ENCODE assay signal across 11 cellular contexts in genomic region chr12:132741620-132742019, GRCh38. TPM values are rescaled to one million over a fixed set of nuclear protein-coding genes. Genes with fewer than 3 reads are reported as not detected.
DNase-seq lines count a peak whose midpoint lies in the region; ATAC-seq and TF ChIP-seq lines count a peak whose summit lies in the region.
"Had no signal": no experiment of that assay in that cellular context is flagged by ENCODE, and none has a peak within 500 bp of the region (broad histone marks: within the 10 kb centered on the region; RNA-seq: fewer than 3 reads in every experiment).

No MANE protein-coding gene starts in this region.

- H3K27ac Mint-ChIP-seq in activated T-cell treated with anti-CD3 and anti-CD28 coated beads, Interleukin-2, amount 50 U/mL, for 24 hours, result peak overlapping the region; percentile 50
- peak overlapping the region; percentile 5 to 74 for H3K27ac Mint-ChIP-seq in natural killer cell
- no peak overlapping the region for H3K27ac Mint-ChIP-seq in natural killer cell treated with Interleukin-12 subunit alpha and Interleukin-12 subunit beta and Interleukin-15 and Interleukin-18, amount 100 ng/mL, for 72 hours
- peak overlapping the region in 4 of 6 donors; percentile 12 to 79 (median 42) for H3K27ac Mint-ChIP-seq in immature natural killer cell

- intact Hi-C loops in natural killer cell (cut with micrococcal nuclease), result no loop called here

- no peaks in the 10 kb centered on the region for H3K27me3 Mint-ChIP-seq in activated T-cell treated with anti-CD3 and anti-CD28 coated beads, Interleukin-2, amount 50 U/mL, for 24 hours
- no peaks in the 10 kb centered on the region for H3K27me3 Mint-ChIP-seq in natural killer cell (ENCODE audit: low read depth in 2 of 2)
- no peaks in the 10 kb centered on the region for H3K27me3 Mint-ChIP-seq in natural killer cell treated with Interleukin-12 subunit alpha and Interleukin-12 subunit beta and Interleukin-15 and Interleukin-18, amount 100 ng/mL, for 72 hours
- H3K27me3 Mint-ChIP-seq in immature natural killer cell (ENCODE audit: low read depth in 3 of 3), result no peaks in the 10 kb centered on the region
- H3K27me3 Mint-ChIP-seq: CD8-positive, alpha-beta memory T cell had no signal

- DNase-seq in activated T-cell treated with anti-CD3 and anti-CD28 coated beads, Interleukin-2, amount 50 U/mL, for 24 hours, result no peak
- DNase-seq in activated T-cell treated with anti-CD3 and anti-CD28 coated beads for 4 hours (no peak), natural killer cell (no peak), immature natural killer cell (no peak), NCI-H187 (lab: John Stamatoyannopoulos, UW) (no peak), ecto neural progenitor cell (ENCODE audit: low spot score) (no peak)
- DNase-seq in natural killer cell treated with Interleukin-12 subunit alpha and Interleukin-12 subunit beta and Interleukin-15 and Interleukin-18, amount 100 ng/mL, for 72 hours (ENCODE audit: low spot score), result no peak
- DNase-seq: Caco-2; CD8-positive, alpha-beta memory T cell; GF-D8 had no signal

- no peak for ATAC-seq in natural killer cell
- ATAC-seq in natural killer cell treated with Interleukin-12 subunit alpha and Interleukin-12 subunit beta and Interleukin-15 and Interleukin-18, amount 100 ng/mL, for 72 hours, result no peak
- no peak for ATAC-seq in HG03196 (IDR thresholded peaks at IDR 0.05; ENCODE audit: unreplicated experiment)

- H3K4me1 Mint-ChIP-seq in activated T-cell treated with anti-CD3 and anti-CD28 coated beads, Interleukin-2, amount 50 U/mL, for 24 hours (ENCODE audit: low read depth), result peaks cover 12% of the 10 kb centered on the region
- H3K4me1 Mint-ChIP-seq in natural killer cell (peaks cover 9 to 22% of the 10 kb centered on the region in 2 donors), immature natural killer cell (peaks cover 10 to 18% of the 10 kb centered on the region in 2 donors)
- H3K4me1 Mint-ChIP-seq in natural killer cell treated with Interleukin-12 subunit alpha and Interleukin-12 subunit beta and Interleukin-15 and Interleukin-18, amount 100 ng/mL, for 72 hours (ENCODE audit: low read depth in 2 of 2), result peaks cover 15 to 22% of the 10 kb centered on the region in 2 donors

- no peaks in the 10 kb centered on the region for H3K9me3 Mint-ChIP-seq in activated T-cell treated with anti-CD3 and anti-CD28 coated beads, Interleukin-2, amount 50 U/mL, for 24 hours
- H3K9me3 Mint-ChIP-seq in natural killer cell (peaks cover 2 to 3% of the 10 kb centered on the region in 2 donors), immature natural killer cell (no peaks in the 10 kb centered on the region)
- peaks cover 4% of the 10 kb centered on the region for H3K9me3 Mint-ChIP-seq in natural killer cell treated with Interleukin-12 subunit alpha and Interleukin-12 subunit beta and Interleukin-15 and Interleukin-18, amount 100 ng/mL, for 72 hours
- H3K9me3 Mint-ChIP-seq: CD8-positive, alpha-beta memory T cell had no signal

- no peak overlapping the region for H3K4me3 Mint-ChIP-seq in activated T-cell treated with anti-CD3 and anti-CD28 coated beads, Interleukin-2, amount 50 U/mL, for 24 hours
- no peak overlapping the region for H3K4me3 Mint-ChIP-seq in natural killer cell
- H3K4me3 Mint-ChIP-seq in natural killer cell treated with Interleukin-12 subunit alpha and Interleukin-12 subunit beta and Interleukin-15 and Interleukin-18, amount 100 ng/mL, for 72 hours, result no peak overlapping the region
- no peak overlapping the region for H3K4me3 Mint-ChIP-seq in immature natural killer cell
- H3K4me3 Mint-ChIP-seq: CD8-positive, alpha-beta memory T cell had no signal

- TF ChIP-seq CTCF in natural killer cell (IDR thresholded peaks at IDR 0.05), result no peak

- peaks cover 100% of the 10 kb centered on the region for H3K36me3 Mint-ChIP-seq in activated T-cell treated with anti-CD3 and anti-CD28 coated beads, Interleukin-2, amount 50 U/mL, for 24 hours (ENCODE audit: low read depth)
- H3K36me3 Mint-ChIP-seq in natural killer cell, result peaks cover 7% of the 10 kb centered on the region
- H3K36me3 Mint-ChIP-seq in natural killer cell treated with Interleukin-12 subunit alpha and Interleukin-12 subunit beta and Interleukin-15 and Interleukin-18, amount 100 ng/mL, for 72 hours, result peaks cover 28% of the 10 kb centered on the region
- H3K36me3 Mint-ChIP-seq in immature natural killer cell, result peaks cover 27 to 67% (median 34%) of the 10 kb centered on the region in 3 donors

RNA-seq across cellular contexts. Expression of gene ANKLE2, which starts 20.0 kb away (rescaled TPM):
- total RNA-seq in natural killer cell, result 10 to 100 TPM; 67.3 to 86.4 (median 84.6) TPM
- 100 to 1,000 TPM; 163 to 193 TPM for total RNA-seq in natural killer cell treated with Interleukin-12 subunit alpha and Interleukin-12 subunit beta and Interleukin-15 and Interleukin-18, amount 100 ng/mL, for 72 hours
- polyA plus RNA-seq in immature natural killer cell, result 10 to 100 TPM; 14.4 to 26.7 (median 22.3) TPM

RNA-seq across cellular contexts. Expression of gene PGAM5, which starts 31.0 kb away (rescaled TPM):
- 10 to 100 TPM; 19.7 to 30.2 (median 21.9) TPM for total RNA-seq in natural killer cell
- total RNA-seq in natural killer cell treated with Interleukin-12 subunit alpha and Interleukin-12 subunit beta and Interleukin-15 and Interleukin-18, amount 100 ng/mL, for 72 hours, result 100 to 1,000 TPM in 1 of 2 donors, 10 to 100 TPM in 1; 54.9 to 114 TPM
- polyA plus RNA-seq in immature natural killer cell, result 10 to 100 TPM; 12.1 to 19.6 (median 18.7) TPM

RNA-seq across cellular contexts. Expression of gene PXMP2, which starts 54.2 kb away (rescaled TPM):
- total RNA-seq in natural killer cell, result 1 to 10 TPM; 3.6 to 6.2 (median 5.1) TPM
- total RNA-seq in natural killer cell treated with Interleukin-12 subunit alpha and Interleukin-12 subunit beta and Interleukin-15 and Interleukin-18, amount 100 ng/mL, for 72 hours, result 10 to 100 TPM in 1 of 2 donors, 1 to 10 TPM in 1; 9.6 to 22.2 TPM
- 10 to 100 TPM; 12.5 to 18.2 (median 17.3) TPM for polyA plus RNA-seq in immature natural killer cell

RNA-seq across cellular contexts. Expression of gene POLE, which starts 54.5 kb away (rescaled TPM):
- total RNA-seq in natural killer cell, result 10 to 100 TPM; 58.7 to 66.0 (median 65.0) TPM
- total RNA-seq in natural killer cell treated with Interleukin-12 subunit alpha and Interleukin-12 subunit beta and Interleukin-15 and Interleukin-18, amount 100 ng/mL, for 72 hours, result 100 to 1,000 TPM in 1 of 2 donors, 10 to 100 TPM in 1; 94.3 to 265 TPM
- polyA plus RNA-seq in immature natural killer cell, result 1 to 10 TPM; 2.2 to 8.8 (median 2.3) TPM

Comparison
In these comparisons a context has a peak if more than half of its experiments do, and no peak if none do; other contexts are left out.
1. H3K27ac Mint-ChIP-seq: peak in activated T-cell treated with anti-CD3 and anti-CD28 coated beads, Interleukin-2, amount 50 U/mL, for 24 hours (single experiment), natural killer cell (2 of 2) and immature natural killer cell (4 of 6); none in natural killer cell treated with Interleukin-12 subunit alpha and Interleukin-12 subunit beta and Interleukin-15 and Interleukin-18, amount 100 ng/mL, for 72 hours (0 of 2).